ENCODE assay signal across 18 cellular contexts in genomic region chr12:52410760-52411159, GRCh38. TPM values are rescaled to one million over a fixed set of nuclear protein-coding genes. Genes with fewer than 3 reads are reported as not detected.
"Had no signal": no experiment of that assay in that cellular context is flagged by ENCODE, and none has a peak within 500 bp of the region (broad histone marks: within the 10 kb centered on the region; RNA-seq: fewer than 3 reads in every experiment).

No MANE protein-coding gene starts in this region.

RNA-seq across cellular contexts. Expression of gene KRT82, which starts 4.6 kb away (rescaled TPM):
- total RNA-seq: chondrocyte, colonic mucosa, dermis microvascular lymphatic vessel endothelial cell, esophagus mucosa, esophagus squamous epithelium, gastrocnemius medialis, glomerular endothelial cell, heart right ventricle, kidney, left colon, left lobe of liver, left ventricle myocardium inferior, lower lobe of right lung, lung microvascular endothelial cell, mesenteric fat pad, mesothelial cell of epicardium, mucosa of descending colon, myocyte had no signal
- polyA plus RNA-seq: heart right ventricle had no signal

RNA-seq across cellular contexts. Expression of gene KRT75, which starts 23.4 kb away (rescaled TPM):
- total RNA-seq: chondrocyte, dermis microvascular lymphatic vessel endothelial cell, gastrocnemius medialis, glomerular endothelial cell, heart right ventricle, kidney, left colon, left lobe of liver, left ventricle myocardium inferior, lower lobe of right lung, lung microvascular endothelial cell, mesenteric fat pad, mesothelial cell of epicardium, mucosa of descending colon, myocyte had no signal
- polyA plus RNA-seq: heart right ventricle had no signal

RNA-seq across cellular contexts. Expression of gene KRT84, which starts 25.3 kb away (rescaled TPM):
- total RNA-seq: chondrocyte, colonic mucosa, dermis microvascular lymphatic vessel endothelial cell, esophagus mucosa, gastrocnemius medialis, glomerular endothelial cell, heart right ventricle, kidney, left colon, left lobe of liver, left ventricle myocardium inferior, lower lobe of right lung, lung microvascular endothelial cell, mesenteric fat pad, mesothelial cell of epicardium, mucosa of descending colon, myocyte had no signal
- polyA plus RNA-seq: heart right ventricle had no signal

RNA-seq across cellular contexts. Expression of gene KRT6B, which starts 41.2 kb away (rescaled TPM):
- total RNA-seq: chondrocyte, dermis microvascular lymphatic vessel endothelial cell, gastrocnemius medialis, glomerular endothelial cell, heart right ventricle, kidney, left colon, left lobe of liver, left ventricle myocardium inferior, lower lobe of right lung, lung microvascular endothelial cell, mesenteric fat pad, mesothelial cell of epicardium, mucosa of descending colon, myocyte had no signal

RNA-seq across cellular contexts. Expression of gene KRT85, which starts 43.5 kb away (rescaled TPM):
- total RNA-seq: chondrocyte, colonic mucosa, dermis microvascular lymphatic vessel endothelial cell, esophagus mucosa, esophagus squamous epithelium, gastrocnemius medialis, glomerular endothelial cell, heart right ventricle, kidney, left colon, left lobe of liver, left ventricle myocardium inferior, lower lobe of right lung, lung microvascular endothelial cell, mesenteric fat pad, mesothelial cell of epicardium, mucosa of descending colon, myocyte had no signal
- polyA plus RNA-seq: heart right ventricle had no signal
